ENCODE assay signal across 8 cellular contexts in the genomic region with DNA sequence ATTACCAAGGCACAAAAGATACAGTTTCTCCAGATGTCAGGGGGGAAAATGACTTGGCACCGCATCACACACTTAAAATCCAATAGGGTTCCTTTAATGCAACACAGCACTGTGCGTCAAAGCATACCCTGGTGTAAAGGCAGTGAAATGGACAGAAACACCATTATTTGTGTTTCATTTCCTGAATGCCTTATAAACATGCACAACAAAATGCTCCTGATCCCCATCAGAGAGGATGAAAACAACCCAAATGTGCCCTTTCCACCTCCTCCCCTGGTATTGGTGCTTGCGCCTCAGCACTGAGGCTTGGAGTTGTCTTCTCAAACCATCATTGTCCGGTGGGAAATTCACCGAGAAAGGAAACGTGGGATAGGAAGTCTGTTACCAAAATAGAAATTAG.
DNase-seq lines count a peak whose midpoint lies in the region; ATAC-seq and TF ChIP-seq lines count a peak whose summit lies in the region.

No MANE protein-coding gene starts in this region.

- no peaks in the 10 kb centered on the region for H3K27me3 Mint-ChIP-seq in activated naive CD8-positive, alpha-beta T cell treated with anti-CD3 and anti-CD28 coated beads, Interleukin-2, amount 50 U/mL, for 24 hours

- H3K27ac ChIP-seq in DOHH2 (ENCODE audit: low read depth, low read length) (peak overlapping the region; percentile 66), KOPT-K1 (ENCODE audit: low read depth, low read length, poor library complexity, severe bottlenecking) (peak overlapping the region; percentile 98)

- H3K4me2 ChIP-seq in DOHH2 (ENCODE audit: low read length), result peak overlapping the region; percentile 69

- no peaks in the 10 kb centered on the region for H3K9me3 ChIP-seq in DOHH2 (ENCODE audit: control insufficient read depth, insufficient read depth, low read length)
- H3K9me3 ChIP-seq in KOPT-K1 (ENCODE audit: insufficient read depth, low read length, poor library complexity, severe bottlenecking), result no peaks in the 10 kb centered on the region

- no peaks in the 10 kb centered on the region for H3K9me2 ChIP-seq in DOHH2 (replicated peaks; ENCODE audit: control insufficient read depth, low read length)

- ATAC-seq in activated naive CD8-positive, alpha-beta T cell treated with anti-CD3 and anti-CD28 coated beads, Interleukin-2, amount 50 U/mL, for 24 hours, result peak; percentile 17
- ATAC-seq in HG03095 (IDR thresholded peaks at IDR 0.05; ENCODE audit: unreplicated experiment) (no peak), HG03469 (IDR thresholded peaks at IDR 0.05; ENCODE audit: unreplicated experiment) (no peak)

- H3K36me3 ChIP-seq in DOHH2 (ENCODE audit: control insufficient read depth, low read length) (peaks cover 33% of the 10 kb centered on the region), KOPT-K1 (ENCODE audit: insufficient read depth, low read length) (peaks cover 22% of the 10 kb centered on the region)

- peak overlapping the region; percentile 94 for H3K4me3 Mint-ChIP-seq in activated naive CD8-positive, alpha-beta T cell treated with anti-CD3 and anti-CD28 coated beads, Interleukin-2, amount 50 U/mL, for 24 hours

- no peak for TF ChIP-seq CTCF in DOHH2 (IDR thresholded peaks at IDR 0.05; ENCODE audit: low read depth, low read length, poor library complexity, severe bottlenecking)

- peaks cover 6% of the 10 kb centered on the region for H4K20me1 ChIP-seq in DOHH2 (ENCODE audit: control insufficient read depth, insufficient read depth, low read depth, low read length)

- H3K4me1 ChIP-seq in DOHH2 (ENCODE audit: control insufficient read depth, low read length), result peaks cover 61% of the 10 kb centered on the region

- H3K4me1 Mint-ChIP-seq in activated naive CD8-positive, alpha-beta T cell treated with anti-CD3 and anti-CD28 coated beads, Interleukin-2, amount 50 U/mL, for 24 hours, result peaks cover 51% of the 10 kb centered on the region

- DNase-seq in activated naive CD8-positive, alpha-beta T cell treated with anti-CD3 and anti-CD28 coated beads, Interleukin-2, amount 50 U/mL, for 24 hours, result no peak
- peak; percentile 50 for DNase-seq in hepatic stellate cell (ENCODE audit: low spot score)
- no peak for DNase-seq in skeletal muscle cell (ENCODE audit: low read depth)
- DNase-seq in DMS153 treated with DMSO at 0.1 percent for 48 hours (lab: John Stamatoyannopoulos, UW; ENCODE audit: unreplicated experiment), result no peak

- peaks cover 7% of the 10 kb centered on the region for H3K36me3 Mint-ChIP-seq in activated naive CD8-positive, alpha-beta T cell treated with anti-CD3 and anti-CD28 coated beads, Interleukin-2, amount 50 U/mL, for 24 hours (ENCODE audit: low read depth)

- H3K9me3 Mint-ChIP-seq in activated naive CD8-positive, alpha-beta T cell treated with anti-CD3 and anti-CD28 coated beads, Interleukin-2, amount 50 U/mL, for 24 hours, result no peaks in the 10 kb centered on the region

- H3F3A ChIP-seq in DOHH2 (ENCODE audit: control insufficient read depth, insufficient read depth), result peaks cover 5% of the 10 kb centered on the region

- H3K27me3 ChIP-seq in DOHH2 (ENCODE audit: control insufficient read depth, low read length), result no peaks in the 10 kb centered on the region

- H3K27ac Mint-ChIP-seq in activated naive CD8-positive, alpha-beta T cell treated with anti-CD3 and anti-CD28 coated beads, Interleukin-2, amount 50 U/mL, for 24 hours, result peak overlapping the region; percentile 94

- H3K79me2 ChIP-seq in DOHH2 (ENCODE audit: control insufficient read depth, low read length), result peaks cover 59% of the 10 kb centered on the region

- H3K4me3 ChIP-seq in DOHH2 (ENCODE audit: low read length) (peak overlapping the region; percentile 89), skeletal muscle cell (ENCODE audit: low read depth, low read length) (peak overlapping the region; percentile 91)
